Comparison of ENCODE assay signal across 14 cellular contexts in genomic region chr19:40607898-40608621, GRCh38. TPM values are rescaled to one million over a fixed set of nuclear protein-coding genes. Genes with fewer than 3 reads are reported as not detected.
A peak's percentile ranks its signal among the peaks of the same experiment; 100 is the strongest.
DNase-seq lines count a peak whose midpoint lies in the region; ATAC-seq and TF ChIP-seq lines count a peak whose summit lies in the region.
"Had no signal": no experiment of that assay in that cellular context is flagged by ENCODE, and none has a peak within 500 bp of the region (broad histone marks: within the 10 kb centered on the region; RNA-seq: fewer than 3 reads in every experiment).

No MANE protein-coding gene starts in this region.

- H3K4me3 ChIP-seq in left ventricle myocardium inferior (no peak overlapping the region), mucosa of stomach (ENCODE audit: low read length) (no peak overlapping the region)
- H3K4me3 ChIP-seq: psoas muscle had no signal

- H3K36me3 ChIP-seq in left ventricle myocardium inferior (no peaks in the 10 kb centered on the region), mucosa of stomach (ENCODE audit: control insufficient read depth, insufficient read depth, low read length) (no peaks in the 10 kb centered on the region)

- H3K36me3 Mint-ChIP-seq in activated naive CD8-positive, alpha-beta T cell treated with anti-CD3 and anti-CD28 coated beads for 36 hours: peaks cover 5% of the 10 kb centered on the region

- TF ChIP-seq CTCF in left ventricle myocardium inferior (IDR thresholded peaks at IDR 0.05; ENCODE audit: borderline replicate concordance): no peak

- H3K4me1 ChIP-seq in left ventricle myocardium inferior: peaks cover 79% of the 10 kb centered on the region
- peaks cover 80% of the 10 kb centered on the region for H3K4me1 ChIP-seq in mucosa of stomach (ENCODE audit: control insufficient read depth, insufficient read depth, low read length)

- H3K27ac ChIP-seq in left ventricle myocardium inferior (replicated peaks): peak overlapping the region; percentile 93
- H3K27ac ChIP-seq: psoas muscle had no signal

- DNase-seq in left ventricle myocardium inferior (no peak), cardiac septum (ENCODE audit: low spot score) (no peak), SIG-M5 (lab: John Stamatoyannopoulos, UW) (no peak)
- DNase-seq in activated naive CD8-positive, alpha-beta T cell treated with anti-CD3 and anti-CD28 coated beads for 36 hours: no peak
- DNase-seq: cortex of kidney, DMS79 treated with DMSO at 0.1 percent for 48 hours, NCI-H1048, NCI-H446, psoas muscle, SW 1271 had no signal

- ATAC-seq in GM19463 (IDR thresholded peaks at IDR 0.05; ENCODE audit: unreplicated experiment) (no peak), GM19351 (IDR thresholded peaks at IDR 0.05; ENCODE audit: unreplicated experiment) (no peak), GM18861 (IDR thresholded peaks at IDR 0.05; ENCODE audit: unreplicated experiment) (no peak)
- ATAC-seq: psoas muscle had no signal

- no peak overlapping the region for H3K27ac Mint-ChIP-seq in activated naive CD8-positive, alpha-beta T cell treated with anti-CD3 and anti-CD28 coated beads for 36 hours

- H3K9me3 ChIP-seq in left ventricle myocardium inferior (replicated peaks): no peaks in the 10 kb centered on the region
- H3K9me3 ChIP-seq in mucosa of stomach (ENCODE audit: control insufficient read depth, low read length): no peaks in the 10 kb centered on the region
- H3K9me3 ChIP-seq: psoas muscle had no signal

- peak overlapping the region; percentile 2 for H3K9ac ChIP-seq in mucosa of stomach (ENCODE audit: low read length)

- intact Hi-C loops in left ventricle myocardium inferior (cut with micrococcal nuclease): no loop called here
- intact Hi-C loops in cardiac septum (cut with DNase I): no loop called here

- H3K27me3 Mint-ChIP-seq in activated naive CD8-positive, alpha-beta T cell treated with anti-CD3 and anti-CD28 coated beads for 36 hours: peaks cover 3% of the 10 kb centered on the region

- peaks cover 51% of the 10 kb centered on the region for H3K4me1 Mint-ChIP-seq in activated naive CD8-positive, alpha-beta T cell treated with anti-CD3 and anti-CD28 coated beads for 36 hours

- H3K27me3 ChIP-seq in left ventricle myocardium inferior (ENCODE audit: low read depth) (no peaks in the 10 kb centered on the region), mucosa of stomach (ENCODE audit: control insufficient read depth, insufficient read depth, low read length) (no peaks in the 10 kb centered on the region)

- peak overlapping the region; percentile 32 for H3K4me3 Mint-ChIP-seq in activated naive CD8-positive, alpha-beta T cell treated with anti-CD3 and anti-CD28 coated beads for 36 hours

- no peaks in the 10 kb centered on the region for H3K9me3 Mint-ChIP-seq in activated naive CD8-positive, alpha-beta T cell treated with anti-CD3 and anti-CD28 coated beads for 36 hours

RNA-seq across cellular contexts. Expression of gene LTBP4, which starts 6.9 kb away (rescaled TPM):
- total RNA-seq in left ventricle myocardium inferior (260 TPM), cardiac septum (216 TPM)
- 100 to 1,000 TPM in 1 of 2 experiments, 10 to 100 TPM in 1; 99.3 to 102 TPM for total RNA-seq in activated naive CD8-positive, alpha-beta T cell treated with anti-CD3 and anti-CD28 coated beads for 36 hours

RNA-seq across cellular contexts. Expression of gene SHKBP1, which starts 31.4 kb away (rescaled TPM):
- total RNA-seq in left ventricle myocardium inferior (14.8 TPM), cardiac septum (28.6 TPM)
- 10 to 100 TPM; 71.1 to 74.5 TPM for total RNA-seq in activated naive CD8-positive, alpha-beta T cell treated with anti-CD3 and anti-CD28 coated beads for 36 hours
